9 cellular contexts compared by ENCODE assay signal in the genomic region with DNA sequence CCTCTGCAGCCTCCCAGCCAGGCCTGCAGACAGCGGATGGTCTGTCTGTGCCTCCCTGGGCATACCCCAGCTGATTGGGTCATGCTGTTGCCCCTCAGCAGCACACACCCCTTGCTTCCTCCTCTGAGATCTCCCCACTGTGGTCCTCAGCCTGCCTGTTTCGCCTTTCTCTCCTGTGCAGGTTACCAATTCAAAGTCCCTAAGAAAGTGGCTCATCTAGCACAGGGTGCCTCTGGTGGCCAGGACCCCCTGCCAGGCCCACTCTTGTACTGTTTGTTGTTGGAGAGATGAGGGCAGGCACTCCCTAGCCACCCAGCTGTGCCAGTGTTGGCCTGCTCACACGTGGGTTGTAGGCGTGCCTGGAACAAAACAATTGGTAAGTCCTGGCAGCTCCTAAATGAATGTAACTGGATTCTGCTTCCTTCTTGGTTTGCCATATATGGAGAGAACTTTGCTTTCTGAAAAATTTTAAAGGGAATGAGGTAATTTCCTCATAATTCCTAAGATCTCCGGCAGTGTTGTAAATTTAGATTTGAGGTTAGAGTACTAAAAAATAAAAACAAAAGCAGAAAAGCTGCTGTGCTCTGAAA.
A peak's percentile ranks its signal among the peaks of the same experiment; 100 is the strongest.
DNase-seq lines count a peak whose midpoint lies in the region; ATAC-seq and TF ChIP-seq lines count a peak whose summit lies in the region.
"Had no signal": no experiment of that assay in that cellular context is flagged by ENCODE, and none has a peak within 500 bp of the region (broad histone marks: within the 10 kb centered on the region; RNA-seq: fewer than 3 reads in every experiment).

No MANE protein-coding gene starts in this region.

- intact Hi-C loops in posterior cingulate gyrus (cut with DNase I) = no loop called here

- TF ChIP-seq CTCF in fibroblast of the aortic adventitia (IDR thresholded peaks at IDR 0.05; ENCODE audit: insufficient read depth, low read length) = no peak

- H3K36me3 Mint-ChIP-seq in naive thymus-derived CD8-positive, alpha-beta T cell = no peaks in the 10 kb centered on the region

- no peaks in the 10 kb centered on the region for H3K9me3 Mint-ChIP-seq in naive thymus-derived CD8-positive, alpha-beta T cell

- H3K4me1 Mint-ChIP-seq in naive thymus-derived CD8-positive, alpha-beta T cell = no peaks in the 10 kb centered on the region

- H3K27me3 Mint-ChIP-seq in naive thymus-derived CD8-positive, alpha-beta T cell = peaks cover 2 to 34% (median 11%) of the 10 kb centered on the region in 5 donors

- ATAC-seq in HG03342 (IDR thresholded peaks at IDR 0.05; ENCODE audit: unreplicated experiment) (no peak), GM21381 (IDR thresholded peaks at IDR 0.05; ENCODE audit: unreplicated experiment) (no peak)
- no peak for ATAC-seq in naive thymus-derived CD8-positive, alpha-beta T cell

- no peak overlapping the region for H3K4me3 ChIP-seq in fibroblast of the aortic adventitia (ENCODE audit: low read depth, low read length)

- no peak overlapping the region for H3K4me3 Mint-ChIP-seq in naive thymus-derived CD8-positive, alpha-beta T cell

- POLR2A ChIA-PET in naive thymus-derived CD8-positive, alpha-beta T cell (lab: Charles Lee) = no interaction called here

- H3K27ac Mint-ChIP-seq in naive thymus-derived CD8-positive, alpha-beta T cell = no peak overlapping the region

- peak; percentile 58 for DNase-seq in ELF-1 (ENCODE audit: low read depth, low spot score)
- peak; percentile 18 for DNase-seq in NCI-H748 treated with DMSO at 0.1 percent for 48 hours (lab: John Stamatoyannopoulos, UW)
- DNase-seq in fibroblast of the aortic adventitia (ENCODE audit: low read depth) = peak; percentile 70
- DNase-seq in posterior cingulate gyrus = peak; percentile 53 to 97 (median 80)
- no peak for DNase-seq in NOMO-1 (lab: John Stamatoyannopoulos, UW; ENCODE audit: unreplicated experiment in 2 of 2)
- no peak for DNase-seq in naive thymus-derived CD8-positive, alpha-beta T cell
- DNase-seq: small intestine had no signal

Comparison
In these comparisons a context has a peak if more than half of its experiments do, and no peak if none do; other contexts are left out.
1. DNase-seq: peak in ELF-1 (single experiment), NCI-H748 treated with DMSO at 0.1 percent for 48 hours (single experiment), fibroblast of the aortic adventitia (single experiment) and posterior cingulate gyrus (10 of 10); none in NOMO-1 (0 of 2) and naive thymus-derived CD8-positive, alpha-beta T cell (0 of 10).